8 cellular contexts compared by ENCODE assay signal in the genomic region with DNA sequence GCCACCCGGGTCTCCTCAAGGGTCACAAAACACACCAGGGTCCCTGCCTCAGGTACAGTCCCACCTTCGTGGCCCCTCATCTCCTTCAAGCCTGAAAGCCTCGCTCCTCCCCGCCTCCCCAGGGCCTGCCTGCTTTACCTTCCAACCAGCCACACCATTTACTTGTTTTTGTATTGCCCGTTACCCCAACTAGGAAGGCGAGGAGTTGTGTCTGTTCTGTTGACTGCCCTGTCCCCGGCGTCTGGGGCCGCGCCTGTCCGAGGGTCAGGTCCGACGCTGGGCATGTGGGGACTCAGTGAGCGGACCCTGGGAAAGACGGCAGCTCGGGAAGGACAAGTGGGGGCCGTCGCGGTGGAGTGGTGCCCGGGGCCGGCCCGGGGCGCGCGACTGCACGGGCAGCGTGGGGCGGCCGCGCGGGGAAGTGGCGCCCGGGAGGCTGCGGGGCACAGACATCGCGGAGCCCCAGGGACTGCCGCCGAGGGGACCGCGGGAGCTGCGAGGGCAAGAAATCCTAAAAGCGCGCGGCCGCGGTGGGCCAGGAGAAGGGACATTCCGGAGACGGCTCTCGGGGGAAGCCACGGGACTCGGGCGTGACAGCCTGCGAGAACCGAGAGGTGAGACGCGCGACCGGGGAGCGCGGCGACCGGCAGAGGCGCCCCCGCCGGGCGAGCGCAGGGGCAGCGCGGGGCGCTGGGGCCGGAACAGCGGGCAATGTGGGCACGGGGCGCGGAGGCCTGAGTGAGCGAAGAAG. TPM values are rescaled to one million over a fixed set of nuclear protein-coding genes. Genes with fewer than 3 reads are reported as not detected.
DNase-seq lines count a peak whose midpoint lies in the region; ATAC-seq, FAIRE-seq and TF ChIP-seq lines count a peak whose summit lies in the region.

No MANE protein-coding gene starts in this region.

- peak overlapping the region; percentile 98 for H3K4me2 ChIP-seq in A549

- ATAC-seq in A549 (peak; percentile 54 to 72), HG02798 (IDR thresholded peaks at IDR 0.05; ENCODE audit: poor library complexity, unreplicated experiment) (peak; percentile 36), Panc1 (peak; percentile 68)

- TF ChIP-seq RAD21 in A549 (conservative IDR thresholded peaks at IDR 0.05 in 1 of 2, IDR thresholded peaks at IDR 0.05 in 1 of 2) = 0 out of 5 replicates have a peak, but pooled peaks of 1 of the 2 experiments have one; percentile 12

- H3K9me3 ChIP-seq in A549 (no peaks in the 10 kb centered on the region), Panc1 (ENCODE audit: control insufficient read depth, insufficient read depth, low read depth, low read length) (no peaks in the 10 kb centered on the region), adipocyte (ENCODE audit: control insufficient read depth, low read length) (no peaks in the 10 kb centered on the region), iPS-18c (ENCODE audit: control insufficient read depth, insufficient read depth, low read length) (peaks cover 2% of the 10 kb centered on the region)

- in situ Hi-C loops in Panc1 (cut with HindIII; ENCODE audit: low pct_unique_long_range_greater_than_20kb, low sequenced_read_pairs) = no loop called here

- peak overlapping the region; percentile 74 for H3K9ac ChIP-seq in adipocyte (ENCODE audit: low read length)

- WGBS in A549 (ENCODE audit: missing lambda C conversion rate) = 28% methylated on average over 44 of the region's 76 CpGs

- no peak for TF ChIP-seq EP300 in A549 (IDR thresholded peaks at IDR 0.05)

- DNase-seq in A549 (ENCODE audit: low read depth in 1 of 2, low spot score in 1 of 2) (peak in 1 of 2 experiments; percentile 62), Panc1 (ENCODE audit: low read depth, low spot score) (no peak), adipocyte (ENCODE audit: low read depth) (peak; percentile 70), cerebellum (ENCODE audit: low spot score) (no peak)
- peak in 2 of 3 donors; percentile 14 to 23 for DNase-seq in stimulated activated CD4-positive, alpha-beta T cell treated with anti-CD3 and anti-CD28 coated beads, Interleukin-12 subunit alpha, Interleukin-12 subunit beta, amount 100 ng/mL, for 48 hours (ENCODE audit: low read depth in 2 of 3, low spot score in 1 of 3)

- FAIRE-seq in A549 (lab: Jason Lieb, UNC) = no peak

- H3K27ac ChIP-seq in A549 (peak overlapping the region; percentile 69 to 89), Panc1 (ENCODE audit: low read length) (no peak overlapping the region; the same call in 1 of the 2 replicates)

- no TSS peak for BruUV-seq in Panc1 (replicated peaks; lab: Mats Ljungman, UMichigan)

- CTCF ChIA-PET in A549 (lab: Yijun Ruan, JAX) (interaction anchor here (0.8 to 1.5 kb wide), 3 partner anchors 27 to 136 kb away, joined by 3 to 5 read pairs (median 3); a partner anchor contains a TSS), Panc1 (lab: Charles Lee) (no interaction called here)

- H3K36me3 ChIP-seq in Panc1 (ENCODE audit: control insufficient read depth, insufficient read depth, low read length) (no peaks in the 10 kb centered on the region), adipocyte (ENCODE audit: control insufficient read depth, insufficient read depth, low read length, severe bottlenecking) (peaks cover 2% of the 10 kb centered on the region)

- H3K4me1 ChIP-seq in A549 = 0 out of 3 replicates have a peak, but pooled peaks cover 3% of the 10 kb centered on the region
- H3K4me1 ChIP-seq in Panc1 (ENCODE audit: control insufficient read depth, insufficient read depth, low read length) = peaks cover 17% of the 10 kb centered on the region
- peaks cover 7% of the 10 kb centered on the region for H3K4me1 ChIP-seq in adipocyte (ENCODE audit: control insufficient read depth, insufficient read depth, low read length)

- TF ChIP-seq POLR2A in A549 (IDR thresholded peaks at IDR 0.05; ENCODE audit: low read length) = no peak

- intact Hi-C loops in Panc1 (cut with micrococcal nuclease; ENCODE audit: unreplicated experiment) = no loop called here

- H3K4me3 ChIP-seq in A549 = peak overlapping the region; percentile 82
- H3K4me3 ChIP-seq in Panc1 (ENCODE audit: low read depth in 2 of 2, low read length in 2 of 2) = peak overlapping the region; percentile 55 to 65
- H3K4me3 ChIP-seq in adipocyte (ENCODE audit: low read length) = peak overlapping the region; percentile 79
- H3K4me3 ChIP-seq in iPS-18c (ENCODE audit: insufficient read depth, low read depth, low read length) = peak overlapping the region; percentile 72

- no peak for TF ChIP-seq CTCF in A549 (IDR thresholded peaks at IDR 0.05)
- TF ChIP-seq CTCF in GM12874 (IDR thresholded peaks at IDR 0.05; ENCODE audit: insufficient read depth, low read depth, low read length) = 0 out of 2 replicates have a peak, but pooled peaks have one; percentile 8
- no peak; the same call in 1 of the 2 replicates for TF ChIP-seq CTCF in Panc1 (IDR thresholded peaks at IDR 0.05)

- H3K27me3 ChIP-seq in Panc1 (ENCODE audit: control insufficient read depth, insufficient read depth, low read length) (no peaks in the 10 kb centered on the region; the same call in 1 of the 2 replicates), adipocyte (replicated peaks; ENCODE audit: control insufficient read depth, insufficient read depth, low read length) (peaks cover 5% of the 10 kb centered on the region)

- POLR2A ChIA-PET in A549 (lab: Yijun Ruan, JAX) (no interaction called here), Panc1 (lab: Charles Lee) (no interaction called here)

TF ChIP-seq in A549, 52 proteins besides CTCF, POLR2A, EP300 and RAD21:
- TF ChIP-seq HDAC2 (IDR thresholded peaks at IDR 0.05) (no peak), PHF8 (IDR thresholded peaks at IDR 0.05; ENCODE audit: borderline replicate concordance, low read depth) (no peak), EHF (CRISPR knock-in tag; IDR thresholded peaks at IDR 0.05) (no peak), TFCP2L1 (CRISPR knock-in tag; IDR thresholded peaks at IDR 0.05) (no peak), ZC3H11A (IDR thresholded peaks at IDR 0.05) (no peak), KDM5A (IDR thresholded peaks at IDR 0.05) (no peak), ESRRA (IDR thresholded peaks at IDR 0.05; ENCODE audit: borderline replicate concordance, low read length) (no peak), NFE2L2 (conservative IDR thresholded peaks at IDR 0.05; ENCODE audit: low read length) (no peak), POLR2AphosphoS2 (conservative IDR thresholded peaks at IDR 0.05; ENCODE audit: low read length) (no peak), GATA3 (IDR thresholded peaks at IDR 0.05; ENCODE audit: borderline replicate concordance) (no peak), TP53 (CRISPR knock-in tag; IDR thresholded peaks at IDR 0.05) (no peak), SREBF2 (IDR thresholded peaks at IDR 0.05) (no peak), CBX8 (IDR thresholded peaks at IDR 0.05) (no peak), HOXB5 (CRISPR knock-in tag; IDR thresholded peaks at IDR 0.05) (no peak)
- TF ChIP-seq, protein P1, sequence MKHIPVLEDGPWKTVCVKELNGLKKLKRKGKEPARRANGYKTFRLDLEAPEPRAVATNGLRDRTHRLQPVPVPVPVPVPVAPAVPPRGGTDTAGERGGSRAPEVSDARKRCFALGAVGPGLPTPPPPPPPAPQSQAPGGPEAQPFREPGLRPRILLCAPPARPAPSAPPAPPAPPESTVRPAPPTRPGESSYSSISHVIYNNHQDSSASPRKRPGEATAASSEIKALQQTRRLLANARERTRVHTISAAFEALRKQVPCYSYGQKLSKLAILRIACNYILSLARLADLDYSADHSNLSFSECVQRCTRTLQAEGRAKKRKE (CRISPR knock-in tag; IDR thresholded peaks at IDR 0.05; ENCODE audit: low read depth) = no peak
- TF ChIP-seq, protein P2, sequence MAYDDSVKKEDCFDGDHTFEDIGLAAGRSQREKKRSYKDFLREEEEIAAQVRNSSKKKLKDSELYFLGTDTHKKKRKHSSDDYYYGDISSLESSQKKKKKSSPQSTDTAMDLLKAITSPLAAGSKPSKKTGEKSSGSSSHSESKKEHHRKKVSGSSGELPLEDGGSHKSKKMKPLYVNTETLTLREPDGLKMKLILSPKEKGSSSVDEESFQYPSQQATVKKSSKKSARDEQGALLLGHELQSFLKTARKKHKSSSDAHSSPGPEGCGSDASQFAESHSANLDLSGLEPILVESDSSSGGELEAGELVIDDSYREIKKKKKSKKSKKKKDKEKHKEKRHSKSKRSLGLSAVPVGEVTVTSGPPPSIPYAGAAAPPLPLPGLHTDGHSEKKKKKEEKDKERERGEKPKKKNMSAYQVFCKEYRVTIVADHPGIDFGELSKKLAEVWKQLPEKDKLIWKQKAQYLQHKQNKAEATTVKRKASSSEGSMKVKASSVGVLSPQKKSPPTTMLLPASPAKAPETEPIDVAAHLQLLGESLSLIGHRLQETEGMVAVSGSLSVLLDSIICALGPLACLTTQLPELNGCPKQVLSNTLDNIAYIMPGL (CRISPR knock-in tag; IDR thresholded peaks at IDR 0.05; ENCODE audit: borderline replicate concordance) = no peak
- TF ChIP-seq, protein P3, sequence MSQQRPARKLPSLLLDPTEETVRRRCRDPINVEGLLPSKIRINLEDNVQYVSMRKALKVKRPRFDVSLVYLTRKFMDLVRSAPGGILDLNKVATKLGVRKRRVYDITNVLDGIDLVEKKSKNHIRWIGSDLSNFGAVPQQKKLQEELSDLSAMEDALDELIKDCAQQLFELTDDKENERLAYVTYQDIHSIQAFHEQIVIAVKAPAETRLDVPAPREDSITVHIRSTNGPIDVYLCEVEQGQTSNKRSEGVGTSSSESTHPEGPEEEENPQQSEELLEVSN (IDR thresholded peaks at IDR 0.05; ENCODE audit: borderline replicate concordance, low read depth) = no peak

RNA-seq across cellular contexts. Expression of a gene that starts 0.8 kb away (rescaled TPM):
- polyA plus RNA-seq in A549 (2011; rRNA removed) = 1.2 and 1.7 TPM in 2 replicates
- 0.93 and 0.98 TPM in 2 replicates for polyA plus RNA-seq in A549 (2012; cell fraction: cytosol; rRNA removed)
- 1.4 and 1.5 TPM in 2 replicates for polyA plus RNA-seq in A549 (2012; cell fraction: nucleus; rRNA removed)
- 0.59 to 0.84 TPM (median 0.68 TPM) in 3 replicates for polyA plus RNA-seq in A549 (2017; fragmentation: RNase III; extraction: RNeasy Plus Mini Kit Qiagen cat#74134 plus additional on column Dnase treatment)
- 0.92 and 3.4 TPM in 2 replicates for polyA minus RNA-seq in A549 (2011; rRNA and poly(A)+ RNA removed)
- 4.7 TPM for total RNA-seq in Panc1 (2021; ENCODE audit: unreplicated experiment)
- polyA plus RNA-seq in Panc1 (2012; ENCODE audit: insufficient read length) = 4.9 TPM
- total RNA-seq in cerebellum = 17.2 TPM

Comparison
In these comparisons a context has a peak if more than half of its experiments do, and no peak if none do; other contexts are left out.
1. DNase-seq: peak in adipocyte (single experiment) and stimulated activated CD4-positive, alpha-beta T cell treated with anti-CD3 and anti-CD28 coated beads, Interleukin-12 subunit alpha, Interleukin-12 subunit beta, amount 100 ng/mL, for 48 hours (2 of 3); none in Panc1 (single experiment) and cerebellum (single experiment).
2. Peak in every context shown above with its lines, with median percentiles within 50 percentile points of each other: ATAC-seq and H3K4me3 ChIP-seq.